8 cellular contexts compared by ENCODE assay signal in genomic region chr7:98399903-98400537, GRCh38. TPM values are rescaled to one million over a fixed set of nuclear protein-coding genes. Genes with fewer than 3 reads are reported as not detected.
DNase-seq lines count a peak whose midpoint lies in the region; ATAC-seq, FAIRE-seq and TF ChIP-seq lines count a peak whose summit lies in the region.

No MANE protein-coding gene starts in this region.

- H3K4me3 ChIP-seq in BLaER1 treated with 17β-estradiol and CSF1 and Interleukin-3, amounts not matched to agents 10 nM and 100 nM = peak overlapping the region in 6 of 10 experiments; percentile 67 to 79 (median 74); a peak in 8 of 20 replicates
- H3K4me3 ChIP-seq in muscle layer of duodenum (ENCODE audit: low read depth in 1 of 2, low read length in 2 of 2) = peak overlapping the region; percentile 68

- no peak for TF ChIP-seq CTCF in MCF 10A (IDR thresholded peaks at IDR 0.05; ENCODE audit: unreplicated experiment)

- H3K9me3 Mint-ChIP-seq in MCF 10A (ENCODE audit: unreplicated experiment) = no peaks in the 10 kb centered on the region

- peak overlapping the region in 10 of 11 experiments; percentile 24 to 98 (median 74); a peak in 16 of 22 replicates for H3K4me2 ChIP-seq in BLaER1 treated with 17β-estradiol and CSF1 and Interleukin-3, amounts not matched to agents 10 nM and 100 nM

- 0 out of 22 replicates have a peak overlapping the region, but pooled peaks of 1 of the 11 experiments have one; percentile 13 for H3K27ac ChIP-seq in BLaER1 treated with 17β-estradiol and CSF1 and Interleukin-3, amounts not matched to agents 10 nM and 100 nM
- peak overlapping the region; percentile 77 for H3K27ac ChIP-seq in muscle layer of duodenum (ENCODE audit: low read length)

- no peak for FAIRE-seq in HTR-8/SVneo (lab: Jason Lieb, UNC)

- no peaks in the 10 kb centered on the region for H3K27me3 Mint-ChIP-seq in MCF 10A (ENCODE audit: insufficient read depth, unreplicated experiment)

- intact Hi-C loops in MCF 10A (cut with micrococcal nuclease) = loop anchor here (1.0 to 2.0 kb wide), 2 partner anchors 27 to 48 kb away; no protein-coding TSS in a partner anchor

- peak overlapping the region; percentile 85 for H3K4me3 Mint-ChIP-seq in MCF 10A (ENCODE audit: unreplicated experiment)

- no TSS peak for BruUV-seq in MCF 10A (replicated peaks; lab: Mats Ljungman, UMichigan)

- POLR2A ChIA-PET in MCF 10A (lab: Yijun Ruan, JAX) = interaction anchor here (0.5 to 3.8 kb wide), 10 partner anchors 18 to 147 kb away, joined by 3 to 60 read pairs (median 10); no protein-coding TSS in a partner anchor
- POLR2A ChIA-PET in HEK293T (lab: Yijun Ruan, JAX) = no interaction called here

- peaks cover 0 to 7% (median 0%) of the 10 kb centered on the region in 11 experiments; a peak in 3 of 22 replicates for H4K20me1 ChIP-seq in BLaER1 treated with 17β-estradiol and CSF1 and Interleukin-3, amounts not matched to agents 10 nM and 100 nM

- CTCF ChIA-PET in MCF 10A (lab: Yijun Ruan, JAX) (interaction anchor here (0.6 to 2.6 kb wide), 6 partner anchors 27 to 132 kb away, joined by 3 to 9 read pairs (median 4); no protein-coding TSS in a partner anchor), HEK293T (lab: Yijun Ruan, JAX) (interaction anchor here (0.5 kb wide), 1 partner anchor 488 kb away, joined by 3 read pairs; no protein-coding TSS in a partner anchor)

- peaks cover 8% of the 10 kb centered on the region for H3K36me3 Mint-ChIP-seq in MCF 10A (ENCODE audit: insufficient read depth, unreplicated experiment)

- peak overlapping the region; percentile 94 for H3K27ac Mint-ChIP-seq in MCF 10A (ENCODE audit: low read depth, unreplicated experiment)

- H3K36me3 ChIP-seq in BLaER1 treated with 17β-estradiol and CSF1 and Interleukin-3, amounts not matched to agents 10 nM and 100 nM = no peaks in the 10 kb centered on the region
- H3K36me3 ChIP-seq in muscle layer of duodenum (ENCODE audit: control insufficient read depth in 1 of 2, insufficient read depth in 2 of 2, low read length in 2 of 2) = no peaks in the 10 kb centered on the region

- H3K27me3 ChIP-seq in BLaER1 treated with 17β-estradiol and CSF1 and Interleukin-3, amounts not matched to agents 10 nM and 100 nM = 0 out of 22 replicates have a peak, but pooled peaks cover 0 to 7% (median 0%) of the 10 kb centered on the region in 11 experiments
- H3K27me3 ChIP-seq in muscle layer of duodenum (ENCODE audit: low read depth, low read length) = no peaks in the 10 kb centered on the region

- no peaks in the 10 kb centered on the region for H3K9me3 ChIP-seq in BLaER1 treated with 17β-estradiol and CSF1 and Interleukin-3, amounts not matched to agents 10 nM and 100 nM (replicated peaks in 1 of 11)
- H3K9me3 ChIP-seq in muscle layer of duodenum (ENCODE audit: control insufficient read depth in 1 of 2, low read length in 2 of 2) = no peaks in the 10 kb centered on the region

- peaks cover 9 to 30% (median 23%) of the 10 kb centered on the region in 10 experiments; a peak in 18 of 20 replicates for H3K4me1 ChIP-seq in BLaER1 treated with 17β-estradiol and CSF1 and Interleukin-3, amounts not matched to agents 10 nM and 100 nM
- peaks cover 0 to 16% of the 10 kb centered on the region in 2 donors for H3K4me1 ChIP-seq in muscle layer of duodenum (ENCODE audit: control insufficient read depth in 1 of 2, insufficient read depth in 2 of 2, low read length in 2 of 2)

- DNase-seq in HTR-8/SVneo (ENCODE audit: insufficient read length, low spot score) (peak; percentile 33), MCF 10A (ENCODE audit: unreplicated experiment) (peak; percentile 34), NCI-H524 treated with DMSO at 0.1 percent for 48 hours (lab: John Stamatoyannopoulos, UW) (no peak), MV-4-11 (lab: John Stamatoyannopoulos, UW) (no peak), HEK293T (ENCODE audit: extremely low spot score) (no peak)

- H3K9ac ChIP-seq in BLaER1 treated with 17β-estradiol and CSF1 and Interleukin-3, amounts not matched to agents 10 nM and 100 nM = peak overlapping the region in 3 of 11 experiments; percentile 4 to 27 (median 14); a peak in 1 of 22 replicates

- peaks cover 17% of the 10 kb centered on the region for H3K4me1 Mint-ChIP-seq in MCF 10A (ENCODE audit: insufficient read depth, unreplicated experiment)

- ATAC-seq in HG03108 (IDR thresholded peaks at IDR 0.05; ENCODE audit: unreplicated experiment) = no peak

TF ChIP-seq in HEK293T, 16 proteins besides CTCF, POLR2A, EP300 and RAD21:
- TF ChIP-seq PKNOX1 (IDR thresholded peaks at IDR 0.05) = no peak
- no peak for TF ChIP-seq BHLHE40 (IDR thresholded peaks at IDR 0.05; ENCODE audit: borderline replicate concordance)
- no peak for TF ChIP-seq ELF4 (IDR thresholded peaks at IDR 0.05)
- no peak for TF ChIP-seq CTBP1 (IDR thresholded peaks at IDR 0.05; ENCODE audit: borderline replicate concordance)
- no peak for TF ChIP-seq FOXK2 (IDR thresholded peaks at IDR 0.05)

RNA-seq across cellular contexts. Expression of gene BAIAP2L1, which starts 0.9 kb away (rescaled TPM):
- 60.2 and 60.7 TPM in 2 replicates for total RNA-seq in MCF 10A (2022)

Comparison
In these comparisons a context has a peak if more than half of its experiments do, and no peak if none do; other contexts are left out.
1. DNase-seq: peak in HTR-8/SVneo (single experiment) and MCF 10A (single experiment); none in NCI-H524 treated with DMSO at 0.1 percent for 48 hours (single experiment), MV-4-11 (single experiment) and HEK293T (single experiment).